8 cellular contexts compared by ENCODE assay signal in the genomic region with DNA sequence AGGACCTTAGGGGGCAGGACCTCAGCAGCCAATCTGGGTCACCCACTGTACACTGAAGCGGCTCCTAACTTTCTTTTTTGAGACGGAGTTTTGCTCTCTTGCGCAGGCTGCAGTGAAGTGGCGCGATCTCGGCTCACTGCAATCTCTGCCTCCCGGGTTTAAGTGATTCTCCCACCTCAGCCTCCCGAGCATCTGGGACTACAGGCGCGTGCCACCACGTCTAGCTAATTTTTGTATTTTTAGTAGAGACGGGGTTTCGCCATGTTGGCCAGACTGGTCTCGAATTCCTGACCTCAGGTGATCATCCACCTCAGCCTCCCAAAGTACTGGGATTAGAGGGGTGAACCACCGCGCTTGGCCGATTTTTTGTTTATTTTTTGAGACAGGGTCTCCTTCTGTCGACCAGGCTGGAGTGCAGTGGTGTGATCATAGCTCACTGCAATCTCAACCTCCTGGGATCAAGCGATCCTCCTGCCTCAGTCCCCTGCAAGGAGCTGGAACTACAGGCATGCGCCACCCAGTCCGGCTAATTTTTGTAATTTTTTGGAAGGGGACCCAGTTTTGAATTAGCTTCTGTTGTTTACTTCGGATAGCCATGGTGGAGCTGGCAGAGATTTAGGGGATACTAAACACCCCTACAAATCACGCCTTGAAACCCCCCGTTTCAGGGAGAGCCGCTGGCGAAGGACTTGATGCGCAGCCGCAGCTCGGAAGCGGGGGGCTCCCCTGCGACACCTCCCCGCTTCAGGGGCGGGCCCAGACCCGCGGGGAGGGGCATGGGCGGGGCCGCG. TPM values are rescaled to one million over a fixed set of nuclear protein-coding genes. Genes with fewer than 3 reads are reported as not detected.
DNase-seq lines count a peak whose midpoint lies in the region; ATAC-seq, FAIRE-seq and TF ChIP-seq lines count a peak whose summit lies in the region.

No MANE protein-coding gene starts in this region.

- H3K4me3 ChIP-seq in adrenal gland (peak overlapping the region in 3 of 4 donors; percentile 44 to 60 (median 60)), kidney (ENCODE audit: low read length in 2 of 2) (peak overlapping the region; percentile 59 to 97), thymus (ENCODE audit: low read length) (peak overlapping the region; percentile 90)

- H3K4me1 Mint-ChIP-seq in activated T-cell treated with anti-CD3 and anti-CD28 coated beads, Interleukin-2, amount 50 U/mL, for 24 hours (ENCODE audit: low read depth), result peaks cover 42% of the 10 kb centered on the region

- no peak for FAIRE-seq in kidney (lab: Jason Lieb, UNC)

- no peak for TF ChIP-seq POLR2A in adrenal gland (IDR thresholded peaks at IDR 0.05)

- H3K27me3 Mint-ChIP-seq in activated T-cell treated with anti-CD3 and anti-CD28 coated beads, Interleukin-2, amount 50 U/mL, for 24 hours, result no peaks in the 10 kb centered on the region

- ATAC-seq in GM18520 (IDR thresholded peaks at IDR 0.05; ENCODE audit: unreplicated experiment) (no peak), HG03432 (IDR thresholded peaks at IDR 0.05; ENCODE audit: unreplicated experiment) (no peak)

- intact Hi-C loops in adrenal gland (cut with DNase I) (loop anchor here in 1 of 2 donors (10.0 kb wide), 1 partner anchor 69 kb away; the partner anchor contains the start of gene ARID3B), kidney (cut with DNase I) (no loop called here)

- TF ChIP-seq CTCF in adrenal gland (IDR thresholded peaks at IDR 0.05), result no peak
- no peak for TF ChIP-seq CTCF in kidney (IDR thresholded peaks at IDR 0.05; ENCODE audit: borderline replicate concordance, extremely low read depth, insufficient read depth)

- 38 to 54% (median 40%) methylated on average over 25 to 38 of the region's 38 CpGs for WGBS in adrenal gland, 4 donors
- WGBS in thymus, result 46% methylated on average over 38 of the region's 38 CpGs

- H3K4me1 ChIP-seq in adrenal gland (replicated peaks in 1 of 2) (peaks cover 9 to 33% of the 10 kb centered on the region in 2 donors), kidney (ENCODE audit: control insufficient read depth in 1 of 2, insufficient read depth in 1 of 2, low read depth in 1 of 2, low read length in 2 of 2) (peaks cover 18 to 23% of the 10 kb centered on the region in 2 donors), thymus (ENCODE audit: control insufficient read depth, insufficient read depth, low read length) (peaks cover 13% of the 10 kb centered on the region)

- peaks cover 36% of the 10 kb centered on the region for H3K36me3 Mint-ChIP-seq in activated T-cell treated with anti-CD3 and anti-CD28 coated beads, Interleukin-2, amount 50 U/mL, for 24 hours (ENCODE audit: low read depth)

- peak overlapping the region; percentile 69 for H3K27ac Mint-ChIP-seq in activated T-cell treated with anti-CD3 and anti-CD28 coated beads, Interleukin-2, amount 50 U/mL, for 24 hours

- peak overlapping the region in 4 of 5 donors; percentile 90 to 100 (median 98) for H3K27ac ChIP-seq in adrenal gland
- H3K27ac ChIP-seq in kidney (ENCODE audit: low read depth in 2 of 2, low read length in 2 of 2), result peak overlapping the region; percentile 15 to 96
- no peak overlapping the region for H3K27ac ChIP-seq in thymus (ENCODE audit: low read depth)

- peak overlapping the region; percentile 34 to 67 for H3K9ac ChIP-seq in kidney (ENCODE audit: low read length in 2 of 2)

- H3K27me3 ChIP-seq in adrenal gland (no peaks in the 10 kb centered on the region), thymus (ENCODE audit: control insufficient read depth, insufficient read depth) (no peaks in the 10 kb centered on the region)

- H3K9me3 ChIP-seq in adrenal gland (replicated peaks in 1 of 3), result no peaks in the 10 kb centered on the region
- no peaks in the 10 kb centered on the region for H3K9me3 ChIP-seq in kidney (ENCODE audit: control insufficient read depth in 1 of 2, low read length in 2 of 2)
- H3K9me3 ChIP-seq in thymus (ENCODE audit: control insufficient read depth), result no peaks in the 10 kb centered on the region

- DNase-seq in activated T-cell treated with anti-CD3 and anti-CD28 coated beads, Interleukin-2, amount 50 U/mL, for 24 hours, result no peak
- DNase-seq in activated T-cell treated with anti-CD3 and anti-CD28 coated beads, Interleukin-2, amount 50 U/mL, for 48 hours, result no peak
- DNase-seq in adrenal gland (no peak), kidney (peak; percentile 35), NCI-H69 (lab: John Stamatoyannopoulos, UW) (no peak)

- no peaks in the 10 kb centered on the region for H3K9me3 Mint-ChIP-seq in activated T-cell treated with anti-CD3 and anti-CD28 coated beads, Interleukin-2, amount 50 U/mL, for 24 hours

- peak overlapping the region; percentile 94 for H3K4me3 Mint-ChIP-seq in activated T-cell treated with anti-CD3 and anti-CD28 coated beads, Interleukin-2, amount 50 U/mL, for 24 hours

- H3K36me3 ChIP-seq in adrenal gland (replicated peaks in 1 of 2) (peaks cover 0 to 4% of the 10 kb centered on the region in 2 donors), kidney (ENCODE audit: control insufficient read depth in 1 of 2, insufficient read depth in 2 of 2, low read length in 2 of 2) (peaks cover 1 to 3% of the 10 kb centered on the region in 2 donors), thymus (ENCODE audit: control insufficient read depth, insufficient read depth) (peaks cover 8% of the 10 kb centered on the region)

RNA-seq across cellular contexts. Expression of gene CLK3, which starts 1.5 kb away (rescaled TPM):
- total RNA-seq in adrenal gland (100 to 1,000 TPM in 2 of 8 donors, 10 to 100 TPM in 6; 26.2 to 123 (median 59.8) TPM), kidney (66.3 TPM)
- polyA plus RNA-seq in adrenal gland (100 to 1,000 TPM in 2 of 3 donors, 10 to 100 TPM in 1; 71.2 to 160 (median 123) TPM), kidney (ENCODE audit: insufficient read depth, low read depth, low replicate concordance) (54.1 TPM), thymus (90.8 TPM)
